Comparison of ENCODE assay signal across 13 cellular contexts in genomic region chr13:83449666-83450395, GRCh38.
DNase-seq lines count a peak whose midpoint lies in the region; ATAC-seq and TF ChIP-seq lines count a peak whose summit lies in the region.
"Had no signal": no experiment of that assay in that cellular context is flagged by ENCODE, and none has a peak within 500 bp of the region (broad histone marks: within the 10 kb centered on the region; RNA-seq: fewer than 3 reads in every experiment).

No MANE protein-coding gene starts in this region.

- no peak for TF ChIP-seq CTCF in AG10803 (conservative IDR thresholded peaks at IDR 0.05; ENCODE audit: low read length)
- TF ChIP-seq CTCF in mesothelial cell of epicardium (IDR thresholded peaks at IDR 0.05; ENCODE audit: unreplicated experiment) = no peak
- TF ChIP-seq CTCF in activated CD8-positive, alpha-beta T cell treated with anti-CD3 and anti-CD28 coated beads for 36 hours (IDR thresholded peaks at IDR 0.05) = no peak

- peaks cover 14% of the 10 kb centered on the region for H3K9me3 Mint-ChIP-seq in mesothelial cell of epicardium
- peaks cover 8% of the 10 kb centered on the region for H3K9me3 Mint-ChIP-seq in activated CD8-positive, alpha-beta memory T cell treated with anti-CD3 and anti-CD28 coated beads, Interleukin-2, amount 10 ng/mL, durations not matched to agents 7 days and 5 days (ENCODE audit: low read depth)
- peaks cover 4% of the 10 kb centered on the region for H3K9me3 Mint-ChIP-seq in activated CD8-positive, alpha-beta T cell treated with anti-CD3 and anti-CD28 coated beads for 36 hours

- peaks cover 12% of the 10 kb centered on the region for H3K4me1 Mint-ChIP-seq in mesothelial cell of epicardium
- no peaks in the 10 kb centered on the region for H3K4me1 Mint-ChIP-seq in activated CD8-positive, alpha-beta memory T cell treated with anti-CD3 and anti-CD28 coated beads, Interleukin-2, amount 10 ng/mL, durations not matched to agents 7 days and 5 days
- no peaks in the 10 kb centered on the region for H3K4me1 Mint-ChIP-seq in activated CD8-positive, alpha-beta T cell treated with anti-CD3 and anti-CD28 coated beads for 36 hours (ENCODE audit: low read depth)
- H3K4me1 Mint-ChIP-seq: activated naive CD8-positive, alpha-beta T cell treated with anti-CD3 and anti-CD28 coated beads for 36 hours; CD4-positive, alpha-beta memory T cell; T-helper 17 cell had no signal

- H3K4me3 Mint-ChIP-seq in mesothelial cell of epicardium = no peak overlapping the region
- H3K4me3 Mint-ChIP-seq in activated CD8-positive, alpha-beta memory T cell treated with anti-CD3 and anti-CD28 coated beads, Interleukin-2, amount 10 ng/mL, durations not matched to agents 7 days and 5 days = no peak overlapping the region
- H3K4me3 Mint-ChIP-seq in activated CD8-positive, alpha-beta T cell treated with anti-CD3 and anti-CD28 coated beads for 36 hours = no peak overlapping the region
- H3K4me3 Mint-ChIP-seq: activated naive CD8-positive, alpha-beta T cell treated with anti-CD3 and anti-CD28 coated beads for 36 hours; CD4-positive, alpha-beta memory T cell; T-helper 17 cell had no signal

- no peak overlapping the region for H3K4me3 ChIP-seq in AG10803 (ENCODE audit: low read length)
- H3K4me3 ChIP-seq: skin epidermis, upper lobe of right lung had no signal

- intact Hi-C loops in activated CD8-positive, alpha-beta T cell treated with anti-CD3 and anti-CD28 coated beads for 36 hours (cut with micrococcal nuclease) = no loop called here

- peak; percentile 58 for DNase-seq in AG10803 (ENCODE audit: low read depth)
- peak; percentile 59 for DNase-seq in LHCN-M2 (ENCODE audit: low read depth)
- DNase-seq in astrocyte of the hippocampus (ENCODE audit: low read depth, low spot score) = peak; percentile 20
- no peak for DNase-seq in mesothelial cell of epicardium (ENCODE audit: low spot score in 2 of 2, unreplicated experiment in 2 of 2)
- DNase-seq in NCI-H1930 (lab: John Stamatoyannopoulos, UW) = no peak
- no peak for DNase-seq in activated CD8-positive, alpha-beta memory T cell treated with anti-CD3 and anti-CD28 coated beads, Interleukin-2, amount 10 ng/mL, durations not matched to agents 7 days and 5 days
- DNase-seq in activated CD8-positive, alpha-beta T cell treated with anti-CD3 and anti-CD28 coated beads for 36 hours = no peak
- DNase-seq in inferior parietal cortex (ENCODE audit: extremely low spot score) = no peak
- DNase-seq: activated naive CD8-positive, alpha-beta T cell treated with anti-CD3 and anti-CD28 coated beads for 36 hours; CD4-positive, alpha-beta memory T cell; T-helper 17 cell; upper lobe of right lung had no signal

- POLR2A ChIA-PET in activated CD8-positive, alpha-beta T cell treated with anti-CD3 and anti-CD28 coated beads for 36 hours (lab: Charles Lee) = no interaction called here

- peak overlapping the region; percentile 92 for H3K27ac Mint-ChIP-seq in mesothelial cell of epicardium
- H3K27ac Mint-ChIP-seq in activated CD8-positive, alpha-beta memory T cell treated with anti-CD3 and anti-CD28 coated beads, Interleukin-2, amount 10 ng/mL, durations not matched to agents 7 days and 5 days = no peak overlapping the region
- H3K27ac Mint-ChIP-seq in activated CD8-positive, alpha-beta T cell treated with anti-CD3 and anti-CD28 coated beads for 36 hours = no peak overlapping the region
- H3K27ac Mint-ChIP-seq: activated naive CD8-positive, alpha-beta T cell treated with anti-CD3 and anti-CD28 coated beads for 36 hours; CD4-positive, alpha-beta memory T cell; T-helper 17 cell had no signal

- no peaks in the 10 kb centered on the region for H3K36me3 Mint-ChIP-seq in mesothelial cell of epicardium
- no peaks in the 10 kb centered on the region for H3K36me3 Mint-ChIP-seq in activated CD8-positive, alpha-beta memory T cell treated with anti-CD3 and anti-CD28 coated beads, Interleukin-2, amount 10 ng/mL, durations not matched to agents 7 days and 5 days
- no peaks in the 10 kb centered on the region for H3K36me3 Mint-ChIP-seq in activated CD8-positive, alpha-beta T cell treated with anti-CD3 and anti-CD28 coated beads for 36 hours (ENCODE audit: low read depth)
- H3K36me3 Mint-ChIP-seq: activated naive CD8-positive, alpha-beta T cell treated with anti-CD3 and anti-CD28 coated beads for 36 hours; CD4-positive, alpha-beta memory T cell had no signal

- no peaks in the 10 kb centered on the region for H3K27me3 Mint-ChIP-seq in mesothelial cell of epicardium (ENCODE audit: low read depth)
- H3K27me3 Mint-ChIP-seq in activated CD8-positive, alpha-beta memory T cell treated with anti-CD3 and anti-CD28 coated beads, Interleukin-2, amount 10 ng/mL, durations not matched to agents 7 days and 5 days = no peaks in the 10 kb centered on the region
- no peaks in the 10 kb centered on the region for H3K27me3 Mint-ChIP-seq in activated CD8-positive, alpha-beta T cell treated with anti-CD3 and anti-CD28 coated beads for 36 hours
- H3K27me3 Mint-ChIP-seq: activated naive CD8-positive, alpha-beta T cell treated with anti-CD3 and anti-CD28 coated beads for 36 hours; CD4-positive, alpha-beta memory T cell; T-helper 17 cell had no signal

- ATAC-seq in activated CD8-positive, alpha-beta memory T cell treated with anti-CD3 and anti-CD28 coated beads, Interleukin-2, amount 10 ng/mL, durations not matched to agents 7 days and 5 days = no peak
- no peak for ATAC-seq in activated CD8-positive, alpha-beta T cell treated with anti-CD3 and anti-CD28 coated beads for 36 hours
- ATAC-seq: T-helper 17 cell, upper lobe of right lung had no signal

- CTCF ChIA-PET in activated CD8-positive, alpha-beta memory T cell treated with anti-CD3 and anti-CD28 coated beads, Interleukin-2, amount 10 ng/mL, durations not matched to agents 7 days and 5 days (lab: Charles Lee) = no interaction called here
- CTCF ChIA-PET in activated CD8-positive, alpha-beta T cell treated with anti-CD3 and anti-CD28 coated beads for 36 hours (lab: Charles Lee) = no interaction called here

Comparison
In these comparisons a context has a peak if more than half of its experiments do, and no peak if none do; other contexts are left out.
1. DNase-seq: peak in AG10803 (single experiment), LHCN-M2 (single experiment) and astrocyte of the hippocampus (single experiment); none in mesothelial cell of epicardium (0 of 2), NCI-H1930 (0 of 2), activated CD8-positive, alpha-beta memory T cell treated with anti-CD3 and anti-CD28 coated beads, Interleukin-2, amount 10 ng/mL, durations not matched to agents 7 days and 5 days (single experiment), activated CD8-positive, alpha-beta T cell treated with anti-CD3 and anti-CD28 coated beads for 36 hours (single experiment) and inferior parietal cortex (single experiment).